ENCODE assay signal across 14 cellular contexts in the genomic region with DNA sequence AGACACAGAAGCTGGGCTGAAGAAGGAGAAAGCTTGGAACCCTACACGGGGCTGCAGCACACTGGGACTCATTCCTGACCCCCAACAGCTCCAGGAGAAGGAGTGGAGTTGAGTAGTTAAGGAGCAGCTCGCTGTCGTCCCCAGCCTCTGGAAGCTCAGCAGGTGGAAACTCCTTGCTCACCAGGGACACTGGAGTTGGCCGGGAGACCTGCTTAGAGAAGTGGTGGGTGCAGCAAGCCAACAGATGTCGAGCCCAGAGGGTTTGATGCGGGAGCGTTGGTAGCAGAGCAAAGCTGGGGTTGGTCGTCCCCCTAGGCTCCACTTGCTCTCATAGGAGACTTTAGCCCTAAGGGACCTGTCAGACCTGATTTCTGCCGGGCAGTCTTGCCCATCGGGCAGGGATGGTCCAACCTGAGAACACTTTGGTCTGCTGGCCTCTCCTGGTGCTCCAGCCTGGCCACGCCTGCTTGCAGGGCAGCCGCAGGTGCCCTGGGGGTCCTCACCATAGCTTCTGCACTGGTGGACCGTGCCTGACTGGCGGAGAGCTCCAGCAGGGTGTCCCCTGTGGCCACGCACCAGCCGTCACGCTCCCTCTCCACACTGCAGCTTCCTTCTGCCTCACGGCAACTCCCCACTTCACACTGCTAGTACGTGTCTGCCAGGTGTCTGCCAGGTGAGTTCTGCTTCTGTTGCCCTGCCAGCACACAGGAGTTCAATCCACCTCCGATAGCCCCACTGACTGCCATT.
"Had no signal": no experiment of that assay in that cellular context is flagged by ENCODE, and none has a peak within 500 bp of the region (broad histone marks: within the 10 kb centered on the region; RNA-seq: fewer than 3 reads in every experiment).

No MANE protein-coding gene starts in this region.

- H3K4me3 ChIP-seq: ascending aorta, colonic mucosa, esophagus squamous epithelium, sigmoid colon, thyroid gland, vagina had no signal

- H3K4me1 ChIP-seq: ascending aorta, colonic mucosa, esophagus squamous epithelium, foreskin keratinocyte, sigmoid colon, thyroid gland, vagina had no signal

- DNase-seq: activated CD4-positive, alpha-beta T cell treated with anti-CD3 and anti-CD28 coated beads for 4 hours; activated CD8-positive, alpha-beta memory T cell treated with anti-CD3 and anti-CD28 coated beads, Interleukin-2, amount 50 U/mL, for 4 hours; activated CD8-positive, alpha-beta T cell treated with anti-CD3 and anti-CD28 coated beads for 36 hours; colonic mucosa; esophagus squamous epithelium; foreskin keratinocyte; left colon; mammary epithelial cell; natural killer cell; occipital lobe; sigmoid colon; thyroid gland had no signal

- ATAC-seq: activated CD8-positive, alpha-beta T cell treated with anti-CD3 and anti-CD28 coated beads for 36 hours; foreskin keratinocyte; left colon; natural killer cell had no signal

- H3K9me3 ChIP-seq: ascending aorta, colonic mucosa, esophagus squamous epithelium, thyroid gland, vagina had no signal

- H3K27me3 ChIP-seq: ascending aorta, colonic mucosa, esophagus squamous epithelium, foreskin keratinocyte, sigmoid colon, thyroid gland, vagina had no signal

- H3K36me3 ChIP-seq: ascending aorta, colonic mucosa, esophagus squamous epithelium, sigmoid colon, thyroid gland, vagina had no signal

- H3K27ac ChIP-seq: ascending aorta, colonic mucosa, esophagus squamous epithelium, foreskin keratinocyte, sigmoid colon, thyroid gland, vagina had no signal
